1 cellular context compared by ENCODE assay signal in genomic region chr11:75907926-75908527, GRCh38.
TF ChIP-seq lines count a peak whose summit lies in the region.

No MANE protein-coding gene starts in this region.

TF ChIP-seq in HepG2, 621 proteins besides CTCF, POLR2A, EP300 and RAD21 (continued from another document):
- TF ChIP-seq SNAPC4 (CRISPR knock-in tag; IDR thresholded peaks at IDR 0.05) (no peak), ZFP90 (CRISPR knock-in tag; IDR thresholded peaks at IDR 0.05; ENCODE audit: borderline replicate concordance) (no peak), ZNF577 (CRISPR knock-in tag; IDR thresholded peaks at IDR 0.05; ENCODE audit: borderline replicate concordance, low read depth) (no peak), ZNF44 (CRISPR knock-in tag; IDR thresholded peaks at IDR 0.05) (no peak), RFX3 (CRISPR knock-in tag; IDR thresholded peaks at IDR 0.05) (no peak), ZNF18 (CRISPR knock-in tag; IDR thresholded peaks at IDR 0.05; ENCODE audit: insufficient replicate concordance) (no peak), EED (CRISPR knock-in tag; IDR thresholded peaks at IDR 0.05) (no peak), KLF11 (CRISPR knock-in tag; IDR thresholded peaks at IDR 0.05) (no peak)
TF ChIP-seq in HepG2: peak in this region for 0.
